In genomic region chrX:2401590-2402360, GRCh38 we compare ENCODE assay signal across 1 cellular context.
TF ChIP-seq lines count a peak whose summit lies in the region.

No MANE protein-coding gene starts in this region.

TF ChIP-seq in HepG2, 621 proteins besides CTCF, POLR2A, EP300 and RAD21 (continued from another document and continues in another):
- TF ChIP-seq ZNF18 (CRISPR knock-in tag; IDR thresholded peaks at IDR 0.05; ENCODE audit: insufficient replicate concordance) (no peak), SALL2 (CRISPR knock-in tag; IDR thresholded peaks at IDR 0.05) (no peak), TSC22D2 (CRISPR knock-in tag; IDR thresholded peaks at IDR 0.05; ENCODE audit: borderline replicate concordance) (no peak), PPARG (CRISPR knock-in tag; conservative IDR thresholded peaks at IDR 0.05) (no peak), ARNT2 (CRISPR knock-in tag; IDR thresholded peaks at IDR 0.05; ENCODE audit: low read depth) (no peak), NCOA2 (CRISPR knock-in tag; IDR thresholded peaks at IDR 0.05) (peak; percentile 61; the same call in 1 of the 2 replicates), HBP1 (CRISPR knock-in tag; IDR thresholded peaks at IDR 0.05; ENCODE audit: low read depth) (no peak), SMAD3 (CRISPR knock-in tag; IDR thresholded peaks at IDR 0.05) (no peak), CREB3 (CRISPR knock-in tag; IDR thresholded peaks at IDR 0.05) (no peak), ZNF557 (CRISPR knock-in tag; IDR thresholded peaks at IDR 0.05) (no peak), ZNF572 (CRISPR knock-in tag; IDR thresholded peaks at IDR 0.05) (no peak), SNAI1 (CRISPR knock-in tag; IDR thresholded peaks at IDR 0.05; ENCODE audit: borderline replicate concordance) (no peak), FOXP4 (CRISPR knock-in tag; IDR thresholded peaks at IDR 0.05) (peak; percentile 61), MED1 (CRISPR knock-in tag; IDR thresholded peaks at IDR 0.05) (peak; percentile 45; the same call in 1 of the 2 replicates), ZNF280B (CRISPR knock-in tag; IDR thresholded peaks at IDR 0.05; ENCODE audit: borderline replicate concordance) (no peak), ISX (CRISPR knock-in tag; conservative IDR thresholded peaks at IDR 0.05) (no peak), ZNF766 (CRISPR knock-in tag; IDR thresholded peaks at IDR 0.05; ENCODE audit: borderline replicate concordance) (no peak), MBD4 (IDR thresholded peaks at IDR 0.05; ENCODE audit: borderline replicate concordance, low read length) (no peak), SKIL (CRISPR knock-in tag; IDR thresholded peaks at IDR 0.05; ENCODE audit: borderline replicate concordance) (peak; percentile 58; the same call in 1 of the 2 replicates), ZBTB34 (CRISPR knock-in tag; IDR thresholded peaks at IDR 0.05) (no peak), POLR2G (IDR thresholded peaks at IDR 0.05; ENCODE audit: low read depth, low read length) (peak; percentile 49; the same call in 1 of the 2 replicates), ZNF180 (CRISPR knock-in tag; IDR thresholded peaks at IDR 0.05; ENCODE audit: borderline replicate concordance, low read depth) (no peak), TFDP1 (CRISPR knock-in tag; IDR thresholded peaks at IDR 0.05; ENCODE audit: borderline replicate concordance) (no peak), RNF2 (conservative IDR thresholded peaks at IDR 0.05; ENCODE audit: low read depth) (no peak), NKX3-1 (CRISPR knock-in tag; IDR thresholded peaks at IDR 0.05) (no peak), PAXIP1 (CRISPR knock-in tag; conservative IDR thresholded peaks at IDR 0.05) (no peak; the same call in 1 of the 2 replicates), NR2F1 (CRISPR knock-in tag; IDR thresholded peaks at IDR 0.05) (no peak), DNMT1 (CRISPR knock-in tag; IDR thresholded peaks at IDR 0.05) (0 out of 2 replicates have a peak, but pooled peaks have one; percentile 14), TCF7L2 (IDR thresholded peaks at IDR 0.05; ENCODE audit: low read depth, low read length) (peak; percentile 56), GLI4 (CRISPR knock-in tag; IDR thresholded peaks at IDR 0.05; ENCODE audit: borderline replicate concordance) (no peak), SRY (CRISPR knock-in tag; IDR thresholded peaks at IDR 0.05) (0 out of 2 replicates have a peak, but pooled peaks have one; percentile 60), NR2F2 (IDR thresholded peaks at IDR 0.05; ENCODE audit: borderline replicate concordance, low read depth) (peak; percentile 20; the same call in 1 of the 2 replicates), ASH2L (IDR thresholded peaks at IDR 0.05; ENCODE audit: insufficient read length, low read depth, low read length) (no peak), NFKB2 (CRISPR knock-in tag; IDR thresholded peaks at IDR 0.05; ENCODE audit: borderline replicate concordance) (peak; percentile 34; the same call in 1 of the 2 replicates), HNF1A (IDR thresholded peaks at IDR 0.05; ENCODE audit: low read depth) (no peak), HNF1A (CRISPR knock-in tag; IDR thresholded peaks at IDR 0.05; ENCODE audit: borderline replicate concordance) (peak; percentile 21; the same call in 1 of the 2 replicates), ZBTB3 (CRISPR knock-in tag; IDR thresholded peaks at IDR 0.05; ENCODE audit: borderline replicate concordance, low read depth) (no peak), ZSCAN22 (CRISPR knock-in tag; IDR thresholded peaks at IDR 0.05) (no peak), KDM6A (CRISPR knock-in tag; IDR thresholded peaks at IDR 0.05; ENCODE audit: low read depth) (no peak), ZNF441 (CRISPR knock-in tag; IDR thresholded peaks at IDR 0.05; ENCODE audit: borderline replicate concordance) (no peak), ZNF337 (CRISPR knock-in tag; IDR thresholded peaks at IDR 0.05; ENCODE audit: borderline replicate concordance, low read depth) (no peak)
